In genomic region chr12:25347716-25348261, GRCh38 we compare ENCODE assay signal across 2 cellular contexts.
TF ChIP-seq lines count a peak whose summit lies in the region.

No MANE protein-coding gene starts in this region.

TF ChIP-seq in SK-N-SH, 30 proteins besides CTCF, POLR2A, EP300 and RAD21 (continued from another document):
- TF ChIP-seq, protein P1, sequence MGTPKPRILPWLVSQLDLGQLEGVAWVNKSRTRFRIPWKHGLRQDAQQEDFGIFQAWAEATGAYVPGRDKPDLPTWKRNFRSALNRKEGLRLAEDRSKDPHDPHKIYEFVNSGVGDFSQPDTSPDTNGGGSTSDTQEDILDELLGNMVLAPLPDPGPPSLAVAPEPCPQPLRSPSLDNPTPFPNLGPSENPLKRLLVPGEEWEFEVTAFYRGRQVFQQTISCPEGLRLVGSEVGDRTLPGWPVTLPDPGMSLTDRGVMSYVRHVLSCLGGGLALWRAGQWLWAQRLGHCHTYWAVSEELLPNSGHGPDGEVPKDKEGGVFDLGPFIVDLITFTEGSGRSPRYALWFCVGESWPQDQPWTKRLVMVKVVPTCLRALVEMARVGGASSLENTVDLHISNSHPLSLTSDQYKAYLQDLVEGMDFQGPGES (IDR thresholded peaks at IDR 0.05; ENCODE audit: low read depth, low read length) = no peak
- no peak for TF ChIP-seq TAF1 (IDR thresholded peaks at IDR 0.05; ENCODE audit: borderline replicate concordance, low read depth, low read length)
- TF ChIP-seq NRF1 (IDR thresholded peaks at IDR 0.05; ENCODE audit: low read depth, low read length) = no peak
- no peak for TF ChIP-seq CHD2 (IDR thresholded peaks at IDR 0.05; ENCODE audit: low read length, partially characterized antibody)
- no peak for TF ChIP-seq GABPA (IDR thresholded peaks at IDR 0.05; ENCODE audit: low read depth)
- TF ChIP-seq, protein P2, sequence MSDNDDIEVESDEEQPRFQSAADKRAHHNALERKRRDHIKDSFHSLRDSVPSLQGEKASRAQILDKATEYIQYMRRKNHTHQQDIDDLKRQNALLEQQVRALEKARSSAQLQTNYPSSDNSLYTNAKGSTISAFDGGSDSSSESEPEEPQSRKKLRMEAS (IDR thresholded peaks at IDR 0.05; ENCODE audit: low read depth) = no peak

TF ChIP-seq in SK-N-SH treated with all-trans-retinoic acid at 6 μM for 48 hours, 23 proteins besides CTCF, POLR2A, EP300 and RAD21 (continued from another document):
- TF ChIP-seq, protein P3, sequence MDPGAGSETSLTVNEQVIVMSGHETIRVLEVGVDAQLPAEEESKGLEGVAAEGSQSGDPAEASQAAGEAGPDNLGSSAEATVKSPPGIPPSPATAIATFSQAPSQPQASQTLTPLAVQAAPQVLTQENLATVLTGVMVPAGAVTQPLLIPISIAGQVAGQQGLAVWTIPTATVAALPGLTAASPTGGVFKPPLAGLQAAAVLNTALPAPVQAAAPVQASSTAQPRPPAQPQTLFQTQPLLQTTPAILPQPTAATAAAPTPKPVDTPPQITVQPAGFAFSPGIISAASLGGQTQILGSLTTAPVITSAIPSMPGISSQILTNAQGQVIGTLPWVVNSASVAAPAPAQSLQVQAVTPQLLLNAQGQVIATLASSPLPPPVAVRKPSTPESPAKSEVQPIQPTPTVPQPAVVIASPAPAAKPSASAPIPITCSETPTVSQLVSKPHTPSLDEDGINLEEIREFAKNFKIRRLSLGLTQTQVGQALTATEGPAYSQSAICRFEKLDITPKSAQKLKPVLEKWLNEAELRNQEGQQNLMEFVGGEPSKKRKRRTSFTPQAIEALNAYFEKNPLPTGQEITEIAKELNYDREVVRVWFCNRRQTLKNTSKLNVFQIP (CRISPR knock-in tag; IDR thresholded peaks at IDR 0.05; ENCODE audit: borderline replicate concordance, low read depth) = no peak
- TF ChIP-seq SNAI2 (CRISPR knock-in tag; IDR thresholded peaks at IDR 0.05) = no peak
- no peak for TF ChIP-seq ESRRG (CRISPR knock-in tag; IDR thresholded peaks at IDR 0.05)
- no peak for TF ChIP-seq TCF4 (CRISPR knock-in tag; IDR thresholded peaks at IDR 0.05; ENCODE audit: borderline replicate concordance)
- no peak for TF ChIP-seq ZC3H10 (CRISPR knock-in tag; IDR thresholded peaks at IDR 0.05)
- TF ChIP-seq ZNF8 (CRISPR knock-in tag; IDR thresholded peaks at IDR 0.05) = no peak
- no peak for TF ChIP-seq GLIS3 (CRISPR knock-in tag; IDR thresholded peaks at IDR 0.05)
- no peak for TF ChIP-seq CSDC2 (CRISPR knock-in tag; IDR thresholded peaks at IDR 0.05)
